19 cellular contexts compared by ENCODE assay signal in genomic region chr6:41413250-41413649, GRCh38.
"Had no signal": no experiment of that assay in that cellular context is flagged by ENCODE, and none has a peak within 500 bp of the region (broad histone marks: within the 10 kb centered on the region; RNA-seq: fewer than 3 reads in every experiment).

No MANE protein-coding gene starts in this region.

- H3K36me3 ChIP-seq: brain microvascular endothelial cell, colonic mucosa, spleen, thoracic aorta, upper lobe of left lung had no signal

- H2AFZ ChIP-seq: parathyroid adenoma had no signal

- H3K4me3 ChIP-seq: colonic mucosa, spleen, thoracic aorta, upper lobe of left lung had no signal

- ATAC-seq: naive thymus-derived CD4-positive, alpha-beta T cell; stimulated activated naive B cell treated with anti-CD40 and anti-IgM and Interleukin-4, amounts not matched to agents 10 μg/mL and 1 μg/mL and 100 μg/mL, for 72 hours had no signal

- H3K4me1 ChIP-seq: colonic mucosa, spleen, upper lobe of left lung had no signal

- H3K27me3 ChIP-seq: colonic mucosa, upper lobe of left lung had no signal

- DNase-seq: activated CD4-positive, CD25-positive, alpha-beta regulatory T cell treated with anti-CD3 and anti-CD28 coated beads, Interleukin-2, amount 50 U/mL, for 72 hours; activated CD8-positive, alpha-beta memory T cell treated with anti-CD3 and anti-CD28 coated beads for 24 hours; activated CD8-positive, alpha-beta memory T cell treated with anti-CD3 and anti-CD28 coated beads, Interleukin-2, amount 50 U/mL, for 48 hours; activated effector memory CD4-positive, alpha-beta T cell treated with Interleukin-2 at 50 U/mL for 16 hours; activated naive CD4-positive, alpha-beta T cell treated with anti-CD3 and anti-CD28 coated beads, Interleukin-2, amount 10 ng/mL, durations not matched to agents 7 days and 5 days; activated T-cell treated with anti-CD3 and anti-CD28 coated beads, Interleukin-2, amount 50 U/mL, for 48 hours; aorta; brain microvascular endothelial cell; colonic mucosa; foreskin melanocyte; immature natural killer cell; kidney glomerular epithelial cell; mesendoderm; naive thymus-derived CD4-positive, alpha-beta T cell; spleen; stimulated activated naive B cell treated with anti-CD40 and anti-IgM and Interleukin-4, amounts not matched to agents 10 μg/mL and 1 μg/mL and 100 μg/mL, for 72 hours; upper lobe of left lung had no signal

- H3K9me3 ChIP-seq: colonic mucosa, spleen, thoracic aorta, upper lobe of left lung had no signal

- H3K27ac ChIP-seq: brain microvascular endothelial cell, colonic mucosa, parathyroid adenoma, spleen, thoracic aorta, upper lobe of left lung had no signal

- H3K9ac ChIP-seq: parathyroid adenoma had no signal
